1 cellular context compared by ENCODE assay signal in genomic region chr6:43671011-43671800, GRCh38.
TF ChIP-seq lines count a peak whose summit lies in the region.

No MANE protein-coding gene starts in this region.

TF ChIP-seq in IMR-90, 13 proteins besides CTCF, POLR2A, EP300 and RAD21:
- TF ChIP-seq MXI1 (IDR thresholded peaks at IDR 0.05; ENCODE audit: borderline replicate concordance, low read depth, low read length), result no peak
- no peak for TF ChIP-seq ELK1 (IDR thresholded peaks at IDR 0.05; ENCODE audit: borderline replicate concordance, low read depth, low read length)
- no peak for TF ChIP-seq BHLHE40 (IDR thresholded peaks at IDR 0.05; ENCODE audit: low read depth, low read length)
- no peak for TF ChIP-seq CHD1 (IDR thresholded peaks at IDR 0.05; ENCODE audit: low read depth, low read length)
- TF ChIP-seq MAFK (IDR thresholded peaks at IDR 0.05; ENCODE audit: low read depth, low read length), result no peak
- no peak for TF ChIP-seq USF2 (IDR thresholded peaks at IDR 0.05; ENCODE audit: low read depth, low read length)
- no peak for TF ChIP-seq FOS (IDR thresholded peaks at IDR 0.05; ENCODE audit: low read depth, low read length)
- no peak for TF ChIP-seq MAZ (IDR thresholded peaks at IDR 0.05; ENCODE audit: borderline replicate concordance, low read depth, low read length)
- TF ChIP-seq NFE2L2 (IDR thresholded peaks at IDR 0.05; ENCODE audit: low read depth, low read length), result no peak
- TF ChIP-seq SMC3 (IDR thresholded peaks at IDR 0.05; ENCODE audit: low read depth, low read length), result no peak
- TF ChIP-seq RFX5 (IDR thresholded peaks at IDR 0.05; ENCODE audit: low read depth, low read length), result no peak
- TF ChIP-seq RCOR1 (IDR thresholded peaks at IDR 0.05; ENCODE audit: insufficient replicate concordance, low read length), result no peak
- no peak for TF ChIP-seq CEBPB (IDR thresholded peaks at IDR 0.05; ENCODE audit: low read depth, low read length)
